8 cellular contexts compared by ENCODE assay signal in genomic region chr7:92133737-92134270, GRCh38.
DNase-seq lines count a peak whose midpoint lies in the region; ATAC-seq and TF ChIP-seq lines count a peak whose summit lies in the region.

No MANE protein-coding gene starts in this region.

- H3K4me3 ChIP-seq in effector memory CD4-positive, alpha-beta T cell (ENCODE audit: insufficient read depth, low read depth, low read length, poor library complexity, severe bottlenecking) = peak overlapping the region; percentile 95

- no peaks in the 10 kb centered on the region for H3K27me3 Mint-ChIP-seq in memory B cell

- H3K36me3 Mint-ChIP-seq in memory B cell = peaks cover 10% of the 10 kb centered on the region

- peak; percentile 27 for ATAC-seq in GM18868 (IDR thresholded peaks at IDR 0.05; ENCODE audit: unreplicated experiment)
- peak; percentile 33 for ATAC-seq in HG03159 (IDR thresholded peaks at IDR 0.05; ENCODE audit: unreplicated experiment)
- peak; percentile 47 for ATAC-seq in memory B cell (ENCODE audit: low read depth)

- H3K27ac Mint-ChIP-seq in memory B cell = peak overlapping the region; percentile 99

- H3K4me1 Mint-ChIP-seq in memory B cell = peaks cover 26% of the 10 kb centered on the region

- peaks cover 9% of the 10 kb centered on the region for H3K4me1 ChIP-seq in effector memory CD4-positive, alpha-beta T cell (ENCODE audit: control insufficient read depth, insufficient read depth, low read length, poor library complexity, severe bottlenecking)

- H3K4me3 Mint-ChIP-seq in memory B cell = peak overlapping the region; percentile 95

- H3K9me3 Mint-ChIP-seq in memory B cell = no peaks in the 10 kb centered on the region

- H3K27ac ChIP-seq in effector memory CD4-positive, alpha-beta T cell (ENCODE audit: insufficient read depth, low read length, poor library complexity, severe bottlenecking) = peak overlapping the region; percentile 86

- no peak for DNase-seq in AG09319 (ENCODE audit: extremely low read depth, low read depth)
- DNase-seq in NCI-H524 (lab: John Stamatoyannopoulos, UW) = peak; percentile 66 to 77
- peak; percentile 86 for DNase-seq in activated CD8-positive, alpha-beta memory T cell treated with anti-CD3 and anti-CD28 coated beads for 24 hours
- DNase-seq in effector memory CD4-positive, alpha-beta T cell = peak; percentile 44 to 58 (median 56)
- DNase-seq in memory B cell (ENCODE audit: low spot score in 2 of 2) = peak; percentile 59 to 77
- peak; percentile 42 for DNase-seq in stimulated activated CD8-positive, alpha-beta memory T cell treated with anti-CD3 and anti-CD28 coated beads, Interleukin-12 subunit alpha, Interleukin-12 subunit beta, amount 100 ng/mL, for 4 hours (ENCODE audit: low read depth)

- H3K9me3 ChIP-seq in effector memory CD4-positive, alpha-beta T cell (ENCODE audit: control insufficient read depth, low read length) = no peaks in the 10 kb centered on the region

- H3K36me3 ChIP-seq in effector memory CD4-positive, alpha-beta T cell (ENCODE audit: control insufficient read depth, insufficient read depth, low read length) = peaks cover under 1% of the 10 kb centered on the region

- TF ChIP-seq CTCF in AG09319 (IDR thresholded peaks at IDR 0.05; ENCODE audit: low read depth, low read length) = peak; percentile 90

- no peaks in the 10 kb centered on the region for H3K27me3 ChIP-seq in effector memory CD4-positive, alpha-beta T cell (replicated peaks; ENCODE audit: control insufficient read depth, insufficient read depth, low read length, poor library complexity, severe bottlenecking)
